Comparison of ENCODE assay signal across 21 cellular contexts in genomic region chr1:174032823-174033222, GRCh38.
"Had no signal": no experiment of that assay in that cellular context is flagged by ENCODE, and none has a peak within 500 bp of the region (broad histone marks: within the 10 kb centered on the region; RNA-seq: fewer than 3 reads in every experiment).

No MANE protein-coding gene starts in this region.

- ATAC-seq: heart left ventricle; mucosa of descending colon; naive thymus-derived CD8-positive, alpha-beta T cell; psoas muscle; sciatic nerve; stimulated activated memory B cell treated with anti-CD40 and anti-IgM and Interleukin-4, amounts not matched to agents 10 μg/mL and 1 μg/mL and 100 μg/mL, for 72 hours had no signal

- H3K36me3 ChIP-seq: esophagus muscularis mucosa, heart left ventricle, neutrophil, spleen, tibial artery, upper lobe of left lung, uterus had no signal

- DNase-seq: cortex of kidney; dorsolateral prefrontal cortex; effector CD8-positive, alpha-beta T cell; foreskin melanocyte; heart left ventricle; hippocampal formation; kidney glomerular epithelial cell; mucosa of descending colon; naive thymus-derived CD8-positive, alpha-beta T cell; psoas muscle; spleen; stimulated activated CD4-positive, alpha-beta T cell treated with anti-CD3 and anti-CD28 coated beads, Interleukin-15, amount 100 ng/mL, for 24 hours; stimulated activated CD4-positive, alpha-beta T cell treated with anti-CD3 and anti-CD28 coated beads, Interleukin-1b, Interleukin-23, amount 100 ng/mL, for 48 hours; stimulated activated CD4-positive, alpha-beta T cell treated with anti-CD3 and anti-CD28 coated beads, Interleukin-4, amount 100 ng/mL, for 24 hours; tibial artery; upper lobe of left lung; uterus had no signal

- H3K27me3 ChIP-seq: dorsolateral prefrontal cortex, esophagus muscularis mucosa, heart left ventricle, neutrophil, spleen, tibial artery, upper lobe of left lung, uterus had no signal

- H3K27ac ChIP-seq: dorsolateral prefrontal cortex, esophagus muscularis mucosa, heart left ventricle, neutrophil, psoas muscle, spleen, tibial artery, upper lobe of left lung, uterus had no signal

- H3K4me3 ChIP-seq: dorsolateral prefrontal cortex, esophagus muscularis mucosa, heart left ventricle, mucosa of descending colon, psoas muscle, spleen, tibial artery, upper lobe of left lung, uterus had no signal

- H3K4me1 ChIP-seq: psoas muscle, spleen, tibial artery, upper lobe of left lung, uterus had no signal

- H3K9me3 ChIP-seq: esophagus muscularis mucosa, heart left ventricle, mucosa of descending colon, neutrophil, psoas muscle, spleen, tibial artery, upper lobe of left lung, uterus had no signal
